9 cellular contexts compared by ENCODE assay signal in the genomic region with DNA sequence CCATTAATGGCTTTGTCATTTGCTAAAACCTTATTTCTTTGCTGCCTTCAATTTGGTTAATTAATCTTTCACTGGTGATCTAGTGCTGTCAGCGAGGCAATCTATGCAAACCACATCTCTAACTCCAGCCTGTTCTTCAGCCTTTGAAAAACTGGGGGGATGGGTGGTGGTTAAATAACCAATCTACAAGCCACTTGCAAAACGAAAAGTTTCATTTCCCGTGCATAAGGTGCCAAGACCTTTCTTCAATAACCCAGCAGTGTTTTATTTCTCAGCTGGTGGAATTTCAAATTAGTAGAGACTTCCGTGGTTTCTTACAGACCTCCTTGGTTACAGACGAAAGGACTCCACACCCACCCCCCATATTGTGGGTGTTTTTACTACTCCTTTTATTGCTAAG.
A peak's percentile ranks its signal among the peaks of the same experiment; 100 is the strongest.
DNase-seq lines count a peak whose midpoint lies in the region; ATAC-seq and TF ChIP-seq lines count a peak whose summit lies in the region.
"Had no signal": no experiment of that assay in that cellular context is flagged by ENCODE, and none has a peak within 500 bp of the region (broad histone marks: within the 10 kb centered on the region; RNA-seq: fewer than 3 reads in every experiment).

No MANE protein-coding gene starts in this region.

- H3K36me3 ChIP-seq in gastroesophageal sphincter: no peaks in the 10 kb centered on the region

- no peak overlapping the region for H3K4me3 ChIP-seq in gastroesophageal sphincter
- H3K4me3 ChIP-seq: K562 had no signal

- 66 to 72% methylated on average over 5 of the region's 5 CpGs for WGBS in gastroesophageal sphincter (ENCODE audit: low coverage in 1 of 2), 2 donors

- TF ChIP-seq CTCF in gastroesophageal sphincter (IDR thresholded peaks at IDR 0.05): no peak

- no peaks in the 10 kb centered on the region for H3K4me1 ChIP-seq in gastroesophageal sphincter

- ATAC-seq in GM19023 (IDR thresholded peaks at IDR 0.05; ENCODE audit: unreplicated experiment) (peak; percentile 89), HG02852 (IDR thresholded peaks at IDR 0.05; ENCODE audit: unreplicated experiment) (peak; percentile 85), gastroesophageal sphincter (no peak)
- ATAC-seq: K562 had no signal

- H3K9me3 ChIP-seq in gastroesophageal sphincter: no peaks in the 10 kb centered on the region

- no peak overlapping the region for H3K27ac ChIP-seq in gastroesophageal sphincter

- TF ChIP-seq POLR2A in gastroesophageal sphincter (IDR thresholded peaks at IDR 0.05): no peak

- no peaks in the 10 kb centered on the region for H3K27me3 ChIP-seq in gastroesophageal sphincter

- DNase-seq in OCI-M1 (lab: John Stamatoyannopoulos, UW) (peak; percentile 37), NCI-H510A treated with DMSO at 0.1 percent for 48 hours (lab: John Stamatoyannopoulos, UW) (no peak), NCI-H1105 treated with DMSO at 0.1 percent for 48 hours (lab: John Stamatoyannopoulos, UW) (no peak), putamen (ENCODE audit: low spot score) (no peak)
- peak; percentile 14 for DNase-seq in stimulated activated CD4-positive, alpha-beta T cell treated with anti-CD3 and anti-CD28 coated beads, Interleukin-1b, Interleukin-23, amount 100 ng/mL, for 48 hours

- TF ChIP-seq EP300 in gastroesophageal sphincter (IDR thresholded peaks at IDR 0.05): no peak

Comparison
In these comparisons a context has a peak if more than half of its experiments do, and no peak if none do; other contexts are left out.
1. DNase-seq: peak in OCI-M1 (single experiment) and stimulated activated CD4-positive, alpha-beta T cell treated with anti-CD3 and anti-CD28 coated beads, Interleukin-1b, Interleukin-23, amount 100 ng/mL, for 48 hours (single experiment); none in NCI-H510A treated with DMSO at 0.1 percent for 48 hours (single experiment), NCI-H1105 treated with DMSO at 0.1 percent for 48 hours (single experiment) and putamen (single experiment).